In genomic region chr11:36372101-36372767, GRCh38 we compare ENCODE assay signal across 16 cellular contexts.
DNase-seq lines count a peak whose midpoint lies in the region; ATAC-seq and TF ChIP-seq lines count a peak whose summit lies in the region.
"Had no signal": no experiment of that assay in that cellular context is flagged by ENCODE, and none has a peak within 500 bp of the region (broad histone marks: within the 10 kb centered on the region; RNA-seq: fewer than 3 reads in every experiment).

No MANE protein-coding gene starts in this region.

- DNase-seq in AG20443 (ENCODE audit: low spot score) (peak; percentile 76), M059J (ENCODE audit: low read depth) (peak; percentile 91), brain microvascular endothelial cell (peak; percentile 49), myocyte (ENCODE audit: low read depth) (peak; percentile 84)
- no peak for DNase-seq in activated CD8-positive, alpha-beta T cell treated with anti-CD3 and anti-CD28 coated beads, Interleukin-2, amount 10 ng/mL, durations not matched to agents 7 days and 5 days
- DNase-seq: activated B cell treated with CpG ODN at 0.5 μM for 24 hours; activated T-cell treated with anti-CD3 and anti-CD28 coated beads, Interleukin-2, amount 50 U/mL, for 48 hours; body of pancreas; CD4-positive, CD25-positive, alpha-beta regulatory T cell; GF-D8; NCI-H1417 treated with DMSO at 0.1 percent for 48 hours; NCI-H526 treated with DMSO at 0.1 percent for 48 hours had no signal

- no peak overlapping the region for H3K27ac Mint-ChIP-seq in activated CD8-positive, alpha-beta T cell treated with anti-CD3 and anti-CD28 coated beads, Interleukin-2, amount 10 ng/mL, durations not matched to agents 7 days and 5 days
- H3K27ac Mint-ChIP-seq: activated B cell treated with CpG ODN at 0.5 μM for 24 hours; CD4-positive, CD25-positive, alpha-beta regulatory T cell had no signal

- H3K9me3 Mint-ChIP-seq in activated CD8-positive, alpha-beta T cell treated with anti-CD3 and anti-CD28 coated beads, Interleukin-2, amount 10 ng/mL, durations not matched to agents 7 days and 5 days (ENCODE audit: insufficient read depth): no peaks in the 10 kb centered on the region
- H3K9me3 Mint-ChIP-seq: activated B cell treated with CpG ODN at 0.5 μM for 24 hours had no signal

- H3K27ac ChIP-seq in brain microvascular endothelial cell: peak overlapping the region; percentile 42
- H3K27ac ChIP-seq: epithelial cell of prostate had no signal

- H3K4me1 Mint-ChIP-seq in activated CD8-positive, alpha-beta T cell treated with anti-CD3 and anti-CD28 coated beads, Interleukin-2, amount 10 ng/mL, durations not matched to agents 7 days and 5 days (ENCODE audit: low read depth): peaks cover 16% of the 10 kb centered on the region

- POLR2A ChIA-PET in activated CD8-positive, alpha-beta T cell treated with anti-CD3 and anti-CD28 coated beads, Interleukin-2, amount 10 ng/mL, durations not matched to agents 7 days and 5 days (lab: Charles Lee): no interaction called here

- H3K36me3 Mint-ChIP-seq in activated CD8-positive, alpha-beta T cell treated with anti-CD3 and anti-CD28 coated beads, Interleukin-2, amount 10 ng/mL, durations not matched to agents 7 days and 5 days (ENCODE audit: low read depth): no peaks in the 10 kb centered on the region
- H3K36me3 Mint-ChIP-seq: CD4-positive, CD25-positive, alpha-beta regulatory T cell had no signal

- TF ChIP-seq CTCF in brain microvascular endothelial cell (IDR thresholded peaks at IDR 0.05; ENCODE audit: low read depth, low read length, missing control alignments): no peak

- in situ Hi-C loops in brain microvascular endothelial cell (cut with HindIII; ENCODE audit: low pct_ligation_motif_present, low sequenced_read_pairs): no loop called here

- H3K27me3 Mint-ChIP-seq in activated CD8-positive, alpha-beta T cell treated with anti-CD3 and anti-CD28 coated beads, Interleukin-2, amount 10 ng/mL, durations not matched to agents 7 days and 5 days (ENCODE audit: low read depth): peaks cover 66% of the 10 kb centered on the region

- no peak overlapping the region for H3K4me3 ChIP-seq in brain microvascular endothelial cell (ENCODE audit: low read depth, low read length)
- H3K4me3 ChIP-seq: body of pancreas had no signal

- H3K27me3 ChIP-seq in brain microvascular endothelial cell (replicated peaks): no peaks in the 10 kb centered on the region
- H3K27me3 ChIP-seq: body of pancreas had no signal

- CTCF ChIA-PET in activated CD8-positive, alpha-beta T cell treated with anti-CD3 and anti-CD28 coated beads, Interleukin-2, amount 10 ng/mL, durations not matched to agents 7 days and 5 days (lab: Charles Lee): no interaction called here

- no peaks in the 10 kb centered on the region for H3K36me3 ChIP-seq in brain microvascular endothelial cell (replicated peaks)

- no peak for ATAC-seq in HG02571 (IDR thresholded peaks at IDR 0.05; ENCODE audit: unreplicated experiment)
- ATAC-seq in HG02678 (IDR thresholded peaks at IDR 0.05; ENCODE audit: unreplicated experiment): no peak
- ATAC-seq in HG03025 (IDR thresholded peaks at IDR 0.05; ENCODE audit: low FRiP score, unreplicated experiment): no peak
- ATAC-seq in activated CD8-positive, alpha-beta T cell treated with anti-CD3 and anti-CD28 coated beads, Interleukin-2, amount 10 ng/mL, durations not matched to agents 7 days and 5 days: no peak

- no peak overlapping the region for H3K4me3 Mint-ChIP-seq in activated CD8-positive, alpha-beta T cell treated with anti-CD3 and anti-CD28 coated beads, Interleukin-2, amount 10 ng/mL, durations not matched to agents 7 days and 5 days
- H3K4me3 Mint-ChIP-seq: activated B cell treated with CpG ODN at 0.5 μM for 24 hours; CD4-positive, CD25-positive, alpha-beta regulatory T cell had no signal
